In the genomic region with DNA sequence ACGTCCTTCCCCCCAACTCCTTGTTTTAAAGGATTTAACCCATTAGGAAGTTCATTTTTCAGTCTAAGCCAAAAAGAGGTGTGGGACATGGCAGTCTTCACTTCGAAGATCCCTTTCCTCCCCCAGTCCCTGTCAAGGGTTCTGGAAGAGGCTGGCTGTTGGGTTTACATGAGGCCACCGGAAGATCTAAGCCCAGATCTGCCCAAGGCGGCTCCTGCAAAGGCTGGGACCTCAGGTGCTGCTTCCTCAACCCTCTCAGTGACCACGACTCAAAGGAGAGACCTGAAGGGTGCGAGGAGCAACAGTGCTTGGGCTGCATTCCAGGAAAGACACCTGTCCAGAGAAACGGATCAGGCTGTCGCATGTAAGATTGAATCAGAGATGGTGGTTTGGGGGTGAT, we compare ENCODE assay signal across 2 cellular contexts.
TF ChIP-seq lines count a peak whose summit lies in the region.

No MANE protein-coding gene starts in this region.

TF ChIP-seq in GM23338, 12 proteins besides CTCF, POLR2A, EP300 and RAD21:
- TF ChIP-seq, protein P1, sequence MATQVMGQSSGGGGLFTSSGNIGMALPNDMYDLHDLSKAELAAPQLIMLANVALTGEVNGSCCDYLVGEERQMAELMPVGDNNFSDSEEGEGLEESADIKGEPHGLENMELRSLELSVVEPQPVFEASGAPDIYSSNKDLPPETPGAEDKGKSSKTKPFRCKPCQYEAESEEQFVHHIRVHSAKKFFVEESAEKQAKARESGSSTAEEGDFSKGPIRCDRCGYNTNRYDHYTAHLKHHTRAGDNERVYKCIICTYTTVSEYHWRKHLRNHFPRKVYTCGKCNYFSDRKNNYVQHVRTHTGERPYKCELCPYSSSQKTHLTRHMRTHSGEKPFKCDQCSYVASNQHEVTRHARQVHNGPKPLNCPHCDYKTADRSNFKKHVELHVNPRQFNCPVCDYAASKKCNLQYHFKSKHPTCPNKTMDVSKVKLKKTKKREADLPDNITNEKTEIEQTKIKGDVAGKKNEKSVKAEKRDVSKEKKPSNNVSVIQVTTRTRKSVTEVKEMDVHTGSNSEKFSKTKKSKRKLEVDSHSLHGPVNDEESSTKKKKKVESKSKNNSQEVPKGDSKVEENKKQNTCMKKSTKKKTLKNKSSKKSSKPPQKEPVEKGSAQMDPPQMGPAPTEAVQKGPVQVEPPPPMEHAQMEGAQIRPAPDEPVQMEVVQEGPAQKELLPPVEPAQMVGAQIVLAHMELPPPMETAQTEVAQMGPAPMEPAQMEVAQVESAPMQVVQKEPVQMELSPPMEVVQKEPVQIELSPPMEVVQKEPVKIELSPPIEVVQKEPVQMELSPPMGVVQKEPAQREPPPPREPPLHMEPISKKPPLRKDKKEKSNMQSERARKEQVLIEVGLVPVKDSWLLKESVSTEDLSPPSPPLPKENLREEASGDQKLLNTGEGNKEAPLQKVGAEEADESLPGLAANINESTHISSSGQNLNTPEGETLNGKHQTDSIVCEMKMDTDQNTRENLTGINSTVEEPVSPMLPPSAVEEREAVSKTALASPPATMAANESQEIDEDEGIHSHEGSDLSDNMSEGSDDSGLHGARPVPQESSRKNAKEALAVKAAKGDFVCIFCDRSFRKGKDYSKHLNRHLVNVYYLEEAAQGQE (IDR thresholded peaks at IDR 0.05; ENCODE audit: unreplicated experiment), result no peak
- TF ChIP-seq ZNF114 (CRISPR knock-in tag; IDR thresholded peaks at IDR 0.05), result no peak
- no peak for TF ChIP-seq POLR2AphosphoS5 (IDR thresholded peaks at IDR 0.05; ENCODE audit: low read depth)
- TF ChIP-seq STAT1 (IDR thresholded peaks at IDR 0.05; ENCODE audit: unreplicated experiment), result no peak
- TF ChIP-seq EZH2phosphoT487 (IDR thresholded peaks at IDR 0.05; ENCODE audit: unreplicated experiment), result no peak
- TF ChIP-seq CREB1 (CRISPR knock-in tag; IDR thresholded peaks at IDR 0.05; ENCODE audit: low read depth), result no peak

TF ChIP-seq in H1, 55 proteins besides CTCF, POLR2A, EP300 and RAD21 (continued from another document):
- TF ChIP-seq EZH2 (IDR thresholded peaks at IDR 0.05; ENCODE audit: low read depth, low read length, severe bottlenecking) (no peak), KDM4A (IDR thresholded peaks at IDR 0.05; ENCODE audit: low read depth, low read length, severe bottlenecking) (no peak), HDAC2 (IDR thresholded peaks at IDR 0.05; ENCODE audit: borderline replicate concordance in 1 of 2, low read depth in 2 of 2, low read length in 2 of 2) (no peak), SRF (IDR thresholded peaks at IDR 0.05; ENCODE audit: low read depth, low read length) (no peak), TCF12 (IDR thresholded peaks at IDR 0.05; ENCODE audit: low read depth, low read length) (no peak), CHD1 (IDR thresholded peaks at IDR 0.05; ENCODE audit: low read depth, low read length) (no peak), RXRA (IDR thresholded peaks at IDR 0.05; ENCODE audit: insufficient read depth, low read depth, low read length) (no peak), ZNF274 (IDR thresholded peaks at IDR 0.05; ENCODE audit: borderline replicate concordance, extremely low read depth, low read length) (no peak), CBX8 (IDR thresholded peaks at IDR 0.05; ENCODE audit: borderline replicate concordance, low read depth, low read length) (no peak)
TF ChIP-seq in H1: peak in this region for 0.
